Comparison of ENCODE assay signal across 1 cellular context in the genomic region with DNA sequence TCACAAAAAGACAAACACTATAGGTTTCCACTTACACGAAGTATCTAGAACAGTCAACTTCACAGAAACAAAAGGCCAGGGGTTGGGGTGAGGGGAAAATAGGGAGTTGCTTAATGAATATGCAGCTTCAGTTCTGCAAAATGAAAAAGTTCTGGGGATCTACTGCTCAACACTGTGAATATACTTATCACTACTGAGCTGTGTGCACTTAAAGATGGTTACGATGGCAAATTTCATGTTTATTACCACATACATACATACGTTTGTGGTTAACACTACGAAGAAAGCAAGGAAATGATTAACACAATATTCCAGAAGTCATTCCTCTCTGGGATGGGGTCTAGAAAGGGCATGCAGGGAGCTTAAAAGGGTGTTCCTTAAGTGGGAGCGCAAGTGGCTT.
TF ChIP-seq lines count a peak whose summit lies in the region.

No MANE protein-coding gene starts in this region.

TF ChIP-seq in GM23338, 12 proteins besides CTCF, POLR2A, EP300 and RAD21 (continued from another document):
- TF ChIP-seq, protein P1, sequence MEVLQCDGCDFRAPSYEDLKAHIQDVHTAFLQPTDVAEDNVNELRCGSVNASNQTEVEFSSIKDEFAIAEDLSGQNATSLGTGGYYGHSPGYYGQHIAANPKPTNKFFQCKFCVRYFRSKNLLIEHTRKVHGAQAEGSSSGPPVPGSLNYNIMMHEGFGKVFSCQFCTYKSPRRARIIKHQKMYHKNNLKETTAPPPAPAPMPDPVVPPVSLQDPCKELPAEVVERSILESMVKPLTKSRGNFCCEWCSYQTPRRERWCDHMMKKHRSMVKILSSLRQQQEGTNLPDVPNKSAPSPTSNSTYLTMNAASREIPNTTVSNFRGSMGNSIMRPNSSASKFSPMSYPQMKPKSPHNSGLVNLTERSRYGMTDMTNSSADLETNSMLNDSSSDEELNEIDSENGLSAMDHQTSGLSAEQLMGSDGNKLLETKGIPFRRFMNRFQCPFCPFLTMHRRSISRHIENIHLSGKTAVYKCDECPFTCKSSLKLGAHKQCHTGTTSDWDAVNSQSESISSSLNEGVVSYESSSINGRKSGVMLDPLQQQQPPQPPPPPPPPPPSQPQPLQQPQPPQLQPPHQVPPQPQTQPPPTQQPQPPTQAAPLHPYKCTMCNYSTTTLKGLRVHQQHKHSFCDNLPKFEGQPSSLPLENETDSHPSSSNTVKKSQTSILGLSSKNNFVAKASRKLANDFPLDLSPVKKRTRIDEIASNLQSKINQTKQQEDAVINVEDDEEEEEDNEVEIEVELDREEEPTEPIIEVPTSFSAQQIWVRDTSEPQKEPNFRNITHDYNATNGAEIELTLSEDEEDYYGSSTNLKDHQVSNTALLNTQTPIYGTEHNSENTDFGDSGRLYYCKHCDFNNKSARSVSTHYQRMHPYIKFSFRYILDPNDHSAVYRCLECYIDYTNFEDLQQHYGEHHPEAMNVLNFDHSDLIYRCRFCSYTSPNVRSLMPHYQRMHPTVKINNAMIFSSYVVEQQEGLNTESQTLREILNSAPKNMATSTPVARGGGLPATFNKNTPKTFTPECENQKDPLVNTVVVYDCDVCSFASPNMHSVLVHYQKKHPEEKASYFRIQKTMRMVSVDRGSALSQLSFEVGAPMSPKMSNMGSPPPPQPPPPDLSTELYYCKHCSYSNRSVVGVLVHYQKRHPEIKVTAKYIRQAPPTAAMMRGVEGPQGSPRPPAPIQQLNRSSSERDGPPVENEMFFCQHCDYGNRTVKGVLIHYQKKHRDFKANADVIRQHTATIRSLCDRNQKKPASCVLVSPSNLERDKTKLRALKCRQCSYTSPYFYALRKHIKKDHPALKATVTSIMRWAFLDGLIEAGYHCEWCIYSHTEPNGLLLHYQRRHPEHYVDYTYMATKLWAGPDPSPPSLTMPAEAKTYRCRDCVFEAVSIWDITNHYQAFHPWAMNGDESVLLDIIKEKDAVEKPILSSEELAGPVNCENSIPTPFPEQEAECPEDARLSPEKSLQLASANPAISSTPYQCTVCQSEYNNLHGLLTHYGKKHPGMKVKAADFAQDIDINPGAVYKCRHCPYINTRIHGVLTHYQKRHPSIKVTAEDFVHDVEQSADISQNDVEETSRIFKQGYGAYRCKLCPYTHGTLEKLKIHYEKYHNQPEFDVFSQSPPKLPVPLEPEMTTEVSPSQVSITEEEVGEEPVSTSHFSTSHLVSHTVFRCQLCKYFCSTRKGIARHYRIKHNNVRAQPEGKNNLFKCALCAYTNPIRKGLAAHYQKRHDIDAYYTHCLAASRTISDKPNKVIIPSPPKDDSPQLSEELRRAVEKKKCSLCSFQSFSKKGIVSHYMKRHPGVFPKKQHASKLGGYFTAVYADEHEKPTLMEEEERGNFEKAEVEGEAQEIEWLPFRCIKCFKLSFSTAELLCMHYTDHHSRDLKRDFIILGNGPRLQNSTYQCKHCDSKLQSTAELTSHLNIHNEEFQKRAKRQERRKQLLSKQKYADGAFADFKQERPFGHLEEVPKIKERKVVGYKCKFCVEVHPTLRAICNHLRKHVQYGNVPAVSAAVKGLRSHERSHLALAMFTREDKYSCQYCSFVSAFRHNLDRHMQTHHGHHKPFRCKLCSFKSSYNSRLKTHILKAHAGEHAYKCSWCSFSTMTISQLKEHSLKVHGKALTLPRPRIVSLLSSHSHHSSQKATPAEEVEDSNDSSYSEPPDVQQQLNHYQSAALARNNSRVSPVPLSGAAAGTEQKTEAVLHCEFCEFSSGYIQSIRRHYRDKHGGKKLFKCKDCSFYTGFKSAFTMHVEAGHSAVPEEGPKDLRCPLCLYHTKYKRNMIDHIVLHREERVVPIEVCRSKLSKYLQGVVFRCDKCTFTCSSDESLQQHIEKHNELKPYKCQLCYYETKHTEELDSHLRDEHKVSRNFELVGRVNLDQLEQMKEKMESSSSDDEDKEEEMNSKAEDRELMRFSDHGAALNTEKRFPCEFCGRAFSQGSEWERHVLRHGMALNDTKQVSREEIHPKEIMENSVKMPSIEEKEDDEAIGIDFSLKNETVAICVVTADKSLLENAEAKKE (CRISPR knock-in tag; IDR thresholded peaks at IDR 0.05), result no peak
- TF ChIP-seq EZH2phosphoT487 (IDR thresholded peaks at IDR 0.05; ENCODE audit: unreplicated experiment) (no peak), ZNF331 (CRISPR knock-in tag; IDR thresholded peaks at IDR 0.05; ENCODE audit: low read depth) (no peak), NANOG (IDR thresholded peaks at IDR 0.05; ENCODE audit: borderline replicate concordance) (no peak), STAT1 (IDR thresholded peaks at IDR 0.05; ENCODE audit: unreplicated experiment) (no peak), EZH2 (IDR thresholded peaks at IDR 0.05; ENCODE audit: low read depth, unreplicated experiment) (no peak), CREB1 (CRISPR knock-in tag; IDR thresholded peaks at IDR 0.05; ENCODE audit: low read depth) (no peak), JUNB (IDR thresholded peaks at IDR 0.05; ENCODE audit: unreplicated experiment) (no peak), ZNF114 (CRISPR knock-in tag; IDR thresholded peaks at IDR 0.05) (no peak)
- TF ChIP-seq, protein P2, sequence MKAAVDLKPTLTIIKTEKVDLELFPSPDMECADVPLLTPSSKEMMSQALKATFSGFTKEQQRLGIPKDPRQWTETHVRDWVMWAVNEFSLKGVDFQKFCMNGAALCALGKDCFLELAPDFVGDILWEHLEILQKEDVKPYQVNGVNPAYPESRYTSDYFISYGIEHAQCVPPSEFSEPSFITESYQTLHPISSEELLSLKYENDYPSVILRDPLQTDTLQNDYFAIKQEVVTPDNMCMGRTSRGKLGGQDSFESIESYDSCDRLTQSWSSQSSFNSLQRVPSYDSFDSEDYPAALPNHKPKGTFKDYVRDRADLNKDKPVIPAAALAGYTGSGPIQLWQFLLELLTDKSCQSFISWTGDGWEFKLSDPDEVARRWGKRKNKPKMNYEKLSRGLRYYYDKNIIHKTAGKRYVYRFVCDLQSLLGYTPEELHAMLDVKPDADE (IDR thresholded peaks at IDR 0.05), result no peak
